Comparison of ENCODE assay signal across 13 cellular contexts in the genomic region with DNA sequence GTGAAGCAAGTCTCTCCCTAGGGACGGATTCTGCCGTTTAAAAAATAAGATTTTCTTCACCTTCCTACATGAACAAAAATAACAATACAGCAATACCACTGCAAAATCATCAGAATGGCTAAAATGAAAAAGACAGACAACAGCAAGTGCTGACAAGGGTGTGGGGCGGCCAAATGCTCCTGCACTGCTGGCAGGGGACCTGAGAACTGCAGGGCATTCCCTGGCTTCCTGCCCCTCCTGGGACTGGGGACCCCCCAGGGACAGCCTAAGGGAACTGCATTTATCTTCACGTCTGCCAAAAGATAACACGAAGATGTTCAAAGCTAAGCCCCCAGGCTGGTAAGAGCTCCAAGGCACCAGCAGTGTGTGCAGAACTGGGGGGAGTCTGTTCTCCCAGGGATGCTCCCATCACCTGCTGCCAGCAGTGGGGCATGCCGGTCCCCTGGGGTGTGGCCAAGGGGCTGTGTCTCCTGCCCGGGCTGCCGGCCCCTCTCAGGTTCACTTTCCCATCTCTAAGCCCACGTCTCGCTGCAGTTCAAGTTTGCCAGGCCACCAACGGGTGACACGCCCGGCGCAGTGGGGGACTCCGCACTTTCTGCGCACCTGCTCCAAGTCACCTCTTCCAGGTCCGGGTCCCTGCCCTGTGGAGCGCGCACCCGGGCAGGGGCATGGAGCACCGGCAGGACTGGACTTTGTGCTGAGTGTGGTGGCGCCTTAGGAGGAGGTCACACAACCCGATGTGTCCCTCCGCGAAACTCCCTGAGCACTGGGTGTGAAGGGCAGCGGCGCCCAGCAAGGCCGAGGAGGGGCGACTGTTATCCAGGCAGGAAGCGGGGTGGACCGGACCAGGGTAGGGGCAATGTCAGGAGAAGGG. TPM values are rescaled to one million over a fixed set of nuclear protein-coding genes. Genes with fewer than 3 reads are reported as not detected.
DNase-seq lines count a peak whose midpoint lies in the region; ATAC-seq and TF ChIP-seq lines count a peak whose summit lies in the region.
"Had no signal": no experiment of that assay in that cellular context is flagged by ENCODE, and none has a peak within 500 bp of the region (broad histone marks: within the 10 kb centered on the region; RNA-seq: fewer than 3 reads in every experiment).

No MANE protein-coding gene starts in this region.

- H3K4me3 ChIP-seq in heart left ventricle (peak overlapping the region; percentile 19 to 89 (median 77)), uterus (peak overlapping the region in 1 of 2 donors; percentile 6)
- H3K4me3 ChIP-seq: cardiac muscle cell had no signal

- WGBS in heart left ventricle, 4 donors: 54 to 70% (median 58%) methylated on average over 31 of the region's 31 CpGs

- H3K27ac Mint-ChIP-seq in glutamatergic neuron (ENCODE audit: unreplicated experiment) (no peak overlapping the region), nephron progenitor cell (no peak overlapping the region)

- no peaks in the 10 kb centered on the region for H3K9me3 ChIP-seq in heart left ventricle
- no peaks in the 10 kb centered on the region for H3K9me3 ChIP-seq in uterus

- H3K36me3 Mint-ChIP-seq in glutamatergic neuron (ENCODE audit: unreplicated experiment): no peaks in the 10 kb centered on the region
- H3K36me3 Mint-ChIP-seq in nephron progenitor cell (ENCODE audit: low read depth): no peaks in the 10 kb centered on the region

- TF ChIP-seq CTCF in heart left ventricle (IDR thresholded peaks at IDR 0.05): no peak
- no peak for TF ChIP-seq CTCF in glutamatergic neuron (IDR thresholded peaks at IDR 0.05; ENCODE audit: partially characterized antibody, unreplicated experiment)
- TF ChIP-seq CTCF in nephron progenitor cell (IDR thresholded peaks at IDR 0.05): no peak
- TF ChIP-seq CTCF in uterus (IDR thresholded peaks at IDR 0.05): no peak

- H3K27ac ChIP-seq in heart left ventricle (peak overlapping the region; percentile 75 to 99 (median 96)), uterus (peak overlapping the region; percentile 53 to 64)
- H3K27ac ChIP-seq: cardiac muscle cell had no signal

- H3K4me3 Mint-ChIP-seq in glutamatergic neuron (ENCODE audit: unreplicated experiment) (peak overlapping the region; percentile 25), nephron progenitor cell (no peak overlapping the region)

- DNase-seq in heart left ventricle: peak; percentile 30 to 64 (median 33)
- DNase-seq in left cardiac atrium: no peak
- no peak for DNase-seq in glutamatergic neuron
- DNase-seq in nephron progenitor cell: peak; percentile 4
- DNase-seq in uterus: peak in 1 of 2 donors; percentile 13
- DNase-seq: activated naive CD4-positive, alpha-beta T cell treated with Interleukin-2 at 50 U/mL for 16 hours; head of caudate nucleus; NCI-H2171; stimulated activated CD4-positive, alpha-beta T cell treated with anti-CD3 and anti-CD28 coated beads, Interleukin-12 subunit alpha, Interleukin-12 subunit beta, amount 100 ng/mL, for 4 hours had no signal

- H3K4me1 Mint-ChIP-seq in glutamatergic neuron (ENCODE audit: low read depth, unreplicated experiment) (peaks cover 3% of the 10 kb centered on the region), nephron progenitor cell (peaks cover 14% of the 10 kb centered on the region)

- intact Hi-C loops in heart left ventricle (cut with DNase I): loop anchor here in 1 of 10 donors (2.0 kb wide), 1 partner anchor 13 kb away; no protein-coding TSS in a partner anchor
- intact Hi-C loops in left cardiac atrium (cut with DNase I): no loop called here
- intact Hi-C loops in uterus (cut with DNase I; ENCODE audit: low total_unique reads): no loop called here

- H3K9me3 Mint-ChIP-seq in glutamatergic neuron (ENCODE audit: unreplicated experiment) (no peaks in the 10 kb centered on the region), nephron progenitor cell (no peaks in the 10 kb centered on the region)

- TF ChIP-seq POLR2A in heart left ventricle (IDR thresholded peaks at IDR 0.05): no peak
- TF ChIP-seq POLR2A in uterus (IDR thresholded peaks at IDR 0.05): no peak

- peaks cover 0 to 76% (median 0%) of the 10 kb centered on the region in 9 donors for H3K27me3 ChIP-seq in heart left ventricle
- no peaks in the 10 kb centered on the region for H3K27me3 ChIP-seq in uterus
- H3K27me3 ChIP-seq: cardiac muscle cell had no signal

- ATAC-seq in heart left ventricle (no peak), left cardiac atrium (no peak), HG02588 (IDR thresholded peaks at IDR 0.05; ENCODE audit: unreplicated experiment) (no peak), GM19324 (IDR thresholded peaks at IDR 0.05; ENCODE audit: low FRiP score, unreplicated experiment) (no peak), GM19035 (IDR thresholded peaks at IDR 0.05; ENCODE audit: unreplicated experiment) (no peak)

- H3K36me3 ChIP-seq in heart left ventricle: no peaks in the 10 kb centered on the region
- H3K36me3 ChIP-seq in uterus: no peaks in the 10 kb centered on the region
- H3K36me3 ChIP-seq: cardiac muscle cell had no signal

- H3K4me1 ChIP-seq in heart left ventricle (peaks cover 0 to 50% (median 22%) of the 10 kb centered on the region in 12 donors), uterus (no peaks in the 10 kb centered on the region)

- H3K27me3 Mint-ChIP-seq in glutamatergic neuron (ENCODE audit: unreplicated experiment) (peaks cover 3% of the 10 kb centered on the region), nephron progenitor cell (ENCODE audit: low read depth, poor library complexity) (peaks cover 4% of the 10 kb centered on the region)

RNA-seq across cellular contexts. Expression of gene EGFL7, which starts 4.5 kb away (rescaled TPM):
- total RNA-seq in heart left ventricle (100 to 1,000 TPM in 2 of 9 donors, 10 to 100 TPM in 7; 56.4 to 142 (median 94.0) TPM), left cardiac atrium (100 to 1,000 TPM in 1 of 2 donors, 10 to 100 TPM in 1; 86.6 to 138 TPM), glutamatergic neuron (ENCODE audit: unreplicated experiment) (8.1 TPM), uterus (1,000 to 10,000 TPM in 1 of 4 donors, 100 to 1,000 TPM in 3; 119 to 1,791 (median 307) TPM)
- 100 to 1,000 TPM; 103 to 137 TPM for polyA plus RNA-seq in heart left ventricle

RNA-seq across cellular contexts. Expression of gene AGPAT2, which starts 29.0 kb away (rescaled TPM):
- total RNA-seq in heart left ventricle (10 to 100 TPM; 52.4 to 90.7 (median 62.5) TPM), left cardiac atrium (100 to 1,000 TPM; 154 TPM), glutamatergic neuron (ENCODE audit: unreplicated experiment) (72.8 TPM), uterus (10 to 100 TPM; 22.7 to 45.1 (median 38.6) TPM)
- polyA plus RNA-seq in heart left ventricle: 100 to 1,000 TPM in 1 of 2 donors, 10 to 100 TPM in 1; 88.8 to 122 TPM

RNA-seq across cellular contexts. Expression of gene DIPK1B, which starts 54.2 kb away (rescaled TPM):
- total RNA-seq in heart left ventricle (10 to 100 TPM; 14.4 to 46.3 (median 19.8) TPM), left cardiac atrium (10 to 100 TPM; 23.2 to 35.2 TPM), glutamatergic neuron (ENCODE audit: unreplicated experiment) (71.3 TPM), uterus (10 to 100 TPM in 3 of 4 donors, 1 to 10 TPM in 1; 3.2 to 26.3 (median 21.0) TPM)
- 10 to 100 TPM; 18.1 to 24.4 TPM for polyA plus RNA-seq in heart left ventricle

Comparison
In these comparisons a context has a peak if more than half of its experiments do, and no peak if none do; other contexts are left out.
1. DNase-seq: peak in heart left ventricle (5 of 5) and nephron progenitor cell (single experiment); none in left cardiac atrium (single experiment) and glutamatergic neuron (single experiment).